In genomic region chr2:176122266-176122632, GRCh38 we compare ENCODE assay signal across 9 cellular contexts. TPM values are rescaled to one million over a fixed set of nuclear protein-coding genes. Genes with fewer than 3 reads are reported as not detected.
A peak's percentile ranks its signal among the peaks of the same experiment; 100 is the strongest.
DNase-seq lines count a peak whose midpoint lies in the region; ATAC-seq and TF ChIP-seq lines count a peak whose summit lies in the region.
"Had no signal": no experiment of that assay in that cellular context is flagged by ENCODE, and none has a peak within 500 bp of the region (broad histone marks: within the 10 kb centered on the region; RNA-seq: fewer than 3 reads in every experiment).

No MANE protein-coding gene starts in this region.

- intact Hi-C loops in activated naive CD4-positive, alpha-beta T cell treated with anti-CD3 and anti-CD28 coated beads for 36 hours (cut with micrococcal nuclease): loop anchor here (5.0 kb wide), 2 partner anchors 35 to 40 kb away; no protein-coding TSS in a partner anchor

- H3K27ac Mint-ChIP-seq in activated naive CD4-positive, alpha-beta T cell treated with anti-CD3 and anti-CD28 coated beads for 36 hours: no peak overlapping the region
- no peak overlapping the region for H3K27ac Mint-ChIP-seq in type B pancreatic cell
- H3K27ac Mint-ChIP-seq: natural killer cell treated with Interleukin-12 subunit alpha and Interleukin-12 subunit beta and Interleukin-15 and Interleukin-18, amount 100 ng/mL, for 72 hours had no signal

- peaks cover 1% of the 10 kb centered on the region for H3K9me3 Mint-ChIP-seq in activated naive CD4-positive, alpha-beta T cell treated with anti-CD3 and anti-CD28 coated beads for 36 hours
- H3K9me3 Mint-ChIP-seq in type B pancreatic cell: no peaks in the 10 kb centered on the region

- no peak overlapping the region for H3K27ac ChIP-seq in coronary artery
- H3K27ac ChIP-seq in mucosa of rectum (ENCODE audit: low read depth in 2 of 2, low read length in 2 of 2): peak overlapping the region; percentile 21 to 58

- peaks cover 78% of the 10 kb centered on the region for H3K27me3 Mint-ChIP-seq in activated naive CD4-positive, alpha-beta T cell treated with anti-CD3 and anti-CD28 coated beads for 36 hours (ENCODE audit: low read depth)
- H3K27me3 Mint-ChIP-seq in type B pancreatic cell: peaks cover 93% of the 10 kb centered on the region

- no peaks in the 10 kb centered on the region for H3K4me1 ChIP-seq in mucosa of rectum (ENCODE audit: control insufficient read depth in 2 of 2, insufficient read depth in 2 of 2, low read length in 2 of 2)

- no peaks in the 10 kb centered on the region for H3K36me3 ChIP-seq in mucosa of rectum (ENCODE audit: control insufficient read depth in 2 of 2, insufficient read depth in 2 of 2, low read length in 2 of 2)

- no peaks in the 10 kb centered on the region for H3K9me3 ChIP-seq in mucosa of rectum (ENCODE audit: control insufficient read depth in 2 of 2, low read length in 2 of 2)

- ATAC-seq in HG03439 (IDR thresholded peaks at IDR 0.05; ENCODE audit: unreplicated experiment) (no peak), HG03139 (IDR thresholded peaks at IDR 0.05; ENCODE audit: unreplicated experiment) (no peak)

- peaks cover 62 to 63% of the 10 kb centered on the region in 2 donors for H3K27me3 ChIP-seq in mucosa of rectum (ENCODE audit: control insufficient read depth in 2 of 2, insufficient read depth in 2 of 2, low read length in 2 of 2)

- DNase-seq in activated naive CD4-positive, alpha-beta T cell treated with anti-CD3 and anti-CD28 coated beads for 36 hours: no peak
- DNase-seq in activated naive CD4-positive, alpha-beta T cell treated with Interleukin-2 at 50 U/mL for 16 hours: no peak
- DNase-seq in coronary artery (ENCODE audit: low spot score) (no peak), type B pancreatic cell (ENCODE audit: extremely low spot score, unreplicated experiment) (no peak), foreskin melanocyte (no peak)

- H3K36me3 Mint-ChIP-seq in activated naive CD4-positive, alpha-beta T cell treated with anti-CD3 and anti-CD28 coated beads for 36 hours (ENCODE audit: low read depth): peaks cover 2% of the 10 kb centered on the region
- H3K36me3 Mint-ChIP-seq in type B pancreatic cell: peaks cover 4% of the 10 kb centered on the region

- H3K4me1 Mint-ChIP-seq in activated naive CD4-positive, alpha-beta T cell treated with anti-CD3 and anti-CD28 coated beads for 36 hours (ENCODE audit: low read depth): peaks cover 13% of the 10 kb centered on the region
- peaks cover 7% of the 10 kb centered on the region for H3K4me1 Mint-ChIP-seq in type B pancreatic cell (ENCODE audit: unreplicated experiment)

- peak overlapping the region in 1 of 2 donors; percentile 11 for H3K9ac ChIP-seq in mucosa of rectum (ENCODE audit: low read depth in 1 of 2, low read length in 2 of 2)

- CTCF ChIA-PET in activated naive CD4-positive, alpha-beta T cell treated with anti-CD3 and anti-CD28 coated beads for 36 hours (lab: Charles Lee): interaction anchor here (0.6 kb wide), 1 partner anchor 59 kb away, joined by 3 read pairs; no protein-coding TSS in a partner anchor

- H3K4me3 ChIP-seq in coronary artery (peak overlapping the region; percentile 75), mucosa of rectum (ENCODE audit: low read length in 2 of 2) (peak overlapping the region; percentile 63 to 67)

- peak overlapping the region; percentile 53 for H3K4me3 Mint-ChIP-seq in activated naive CD4-positive, alpha-beta T cell treated with anti-CD3 and anti-CD28 coated beads for 36 hours
- peak overlapping the region; percentile 87 for H3K4me3 Mint-ChIP-seq in type B pancreatic cell
- H3K4me3 Mint-ChIP-seq: natural killer cell treated with Interleukin-12 subunit alpha and Interleukin-12 subunit beta and Interleukin-15 and Interleukin-18, amount 100 ng/mL, for 72 hours had no signal

- no peak for TF ChIP-seq CTCF in coronary artery (IDR thresholded peaks at IDR 0.05)
- TF ChIP-seq CTCF in type B pancreatic cell (conservative IDR thresholded peaks at IDR 0.05): peak; percentile 19

RNA-seq across cellular contexts. Expression of gene HOXD9, which starts 0.3 kb away (rescaled TPM):
- total RNA-seq in activated naive CD4-positive, alpha-beta T cell treated with anti-CD3 and anti-CD28 coated beads for 36 hours: not detected
- 0.19 and 1.5 TPM in 2 replicates for total RNA-seq in type B pancreatic cell (ENCODE audit: low replicate concordance)
- total RNA-seq: natural killer cell treated with Interleukin-12 subunit alpha and Interleukin-12 subunit beta and Interleukin-15 and Interleukin-18, amount 100 ng/mL, for 72 hours had no signal

RNA-seq across cellular contexts. Expression of gene HOXD10, which starts 5.7 kb away (rescaled TPM):
- not detected for total RNA-seq in activated naive CD4-positive, alpha-beta T cell treated with anti-CD3 and anti-CD28 coated beads for 36 hours
- 0.19 and 0.56 TPM in 2 replicates for total RNA-seq in type B pancreatic cell (ENCODE audit: low replicate concordance)
- total RNA-seq: natural killer cell treated with Interleukin-12 subunit alpha and Interleukin-12 subunit beta and Interleukin-15 and Interleukin-18, amount 100 ng/mL, for 72 hours had no signal

RNA-seq across cellular contexts. Expression of gene HOXD8, which starts 7.3 kb away (rescaled TPM):
- not detected for total RNA-seq in activated naive CD4-positive, alpha-beta T cell treated with anti-CD3 and anti-CD28 coated beads for 36 hours
- total RNA-seq in type B pancreatic cell (ENCODE audit: low replicate concordance): 2.8 TPM in 1 of 2 replicates, not detected in the other
- total RNA-seq: natural killer cell treated with Interleukin-12 subunit alpha and Interleukin-12 subunit beta and Interleukin-15 and Interleukin-18, amount 100 ng/mL, for 72 hours had no signal

RNA-seq across cellular contexts. Expression of gene HOXD11, which starts 15.2 kb away (rescaled TPM):
- total RNA-seq in activated naive CD4-positive, alpha-beta T cell treated with anti-CD3 and anti-CD28 coated beads for 36 hours: not detected
- 0.21 and 1.1 TPM in 2 replicates for total RNA-seq in type B pancreatic cell (ENCODE audit: low replicate concordance)
- total RNA-seq: natural killer cell treated with Interleukin-12 subunit alpha and Interleukin-12 subunit beta and Interleukin-15 and Interleukin-18, amount 100 ng/mL, for 72 hours had no signal

RNA-seq across cellular contexts. Expression of gene HOXD12, which starts 22.7 kb away (rescaled TPM):
- total RNA-seq in activated naive CD4-positive, alpha-beta T cell treated with anti-CD3 and anti-CD28 coated beads for 36 hours: not detected
- not detected in 2 replicates for total RNA-seq in type B pancreatic cell (ENCODE audit: low replicate concordance)
- total RNA-seq: natural killer cell treated with Interleukin-12 subunit alpha and Interleukin-12 subunit beta and Interleukin-15 and Interleukin-18, amount 100 ng/mL, for 72 hours had no signal

Comparison
In these comparisons a context has a peak if more than half of its experiments do, and no peak if none do; other contexts are left out.
1. H3K27ac ChIP-seq: peak in mucosa of rectum (2 of 2); none in coronary artery (0 of 2).